In genomic region chr6:143806282-143807102, GRCh38 we compare ENCODE assay signal across 9 cellular contexts. TPM values are rescaled to one million over a fixed set of nuclear protein-coding genes. Genes with fewer than 3 reads are reported as not detected.
DNase-seq lines count a peak whose midpoint lies in the region; ATAC-seq lines count a peak whose summit lies in the region.
"Had no signal": no experiment of that assay in that cellular context is flagged by ENCODE, and none has a peak within 500 bp of the region (broad histone marks: within the 10 kb centered on the region; RNA-seq: fewer than 3 reads in every experiment).

No MANE protein-coding gene starts in this region.

- no peaks in the 10 kb centered on the region for H3K27me3 Mint-ChIP-seq in stimulated activated naive CD8-positive, alpha-beta T cell treated with anti-CD3 and anti-CD28 coated beads, Interleukin-15, amount 100 ng/mL, for 72 hours

- peaks cover 2 to 4% of the 10 kb centered on the region in 2 donors for H3K9me3 Mint-ChIP-seq in stimulated activated naive CD8-positive, alpha-beta T cell treated with anti-CD3 and anti-CD28 coated beads, Interleukin-15, amount 100 ng/mL, for 72 hours

- peak; percentile 90 for DNase-seq in activated effector memory CD4-positive, alpha-beta T cell treated with anti-CD3 and anti-CD28 coated beads, Interleukin-2, amount 50 U/mL, for 16 hours
- no peak for DNase-seq in activated effector memory CD4-positive, alpha-beta T cell treated with Interleukin-2 at 50 U/mL for 16 hours
- DNase-seq in activated T-cell treated with anti-CD3 and anti-CD28 coated beads for 48 hours (ENCODE audit: low read depth), result peak; percentile 78
- peak; percentile 63 for DNase-seq in islet precursor cell
- peak; percentile 58 to 83 for DNase-seq in stimulated activated naive CD8-positive, alpha-beta T cell treated with anti-CD3 and anti-CD28 coated beads, Interleukin-15, amount 100 ng/mL, for 72 hours
- no peak for DNase-seq in H7
- DNase-seq in NCI-H146 (lab: John Stamatoyannopoulos, UW), result no peak

- H3K4me3 Mint-ChIP-seq in stimulated activated naive CD8-positive, alpha-beta T cell treated with anti-CD3 and anti-CD28 coated beads, Interleukin-15, amount 100 ng/mL, for 72 hours, result peak overlapping the region in 1 of 2 donors; percentile 33

- H3K4me1 Mint-ChIP-seq in stimulated activated naive CD8-positive, alpha-beta T cell treated with anti-CD3 and anti-CD28 coated beads, Interleukin-15, amount 100 ng/mL, for 72 hours, result peaks cover 47% of the 10 kb centered on the region

- peak; percentile 88 for ATAC-seq in stimulated activated naive CD8-positive, alpha-beta T cell treated with anti-CD3 and anti-CD28 coated beads, Interleukin-15, amount 100 ng/mL, for 72 hours
- ATAC-seq in GM18520 (IDR thresholded peaks at IDR 0.05; ENCODE audit: unreplicated experiment), result no peak

- no peak overlapping the region for H3K4me3 ChIP-seq in H7 (ENCODE audit: insufficient read depth, low read depth, low read length)

- H3K27me3 ChIP-seq in H7 (ENCODE audit: control insufficient read depth, insufficient read depth, low read length), result no peaks in the 10 kb centered on the region

- H3K36me3 ChIP-seq in H7 (replicated peaks; ENCODE audit: control insufficient read depth, insufficient read depth, low read length), result peaks cover 1% of the 10 kb centered on the region; the same call in 1 of the 2 replicates

- peak overlapping the region; percentile 74 for H3K27ac Mint-ChIP-seq in stimulated activated naive CD8-positive, alpha-beta T cell treated with anti-CD3 and anti-CD28 coated beads, Interleukin-15, amount 100 ng/mL, for 72 hours

RNA-seq across cellular contexts. Expression of gene LTV1, which starts 36.6 kb away (rescaled TPM):
- 18.8 and 25.3 TPM in 2 replicates for total RNA-seq in H7 (2014; rRNA removed; shearing (Covaris generic))

RNA-seq across cellular contexts. Expression of gene ZC2HC1B, which starts 57.8 kb away (rescaled TPM):
- not detected in 2 replicates for total RNA-seq in H7 (2014; rRNA removed; shearing (Covaris generic))
- total RNA-seq: activated CD8-positive, alpha-beta memory T cell treated with anti-CD3 and anti-CD28 coated beads for 36 hours had no signal

Comparison
In these comparisons a context has a peak if more than half of its experiments do, and no peak if none do; other contexts are left out.
1. DNase-seq: peak in activated effector memory CD4-positive, alpha-beta T cell treated with anti-CD3 and anti-CD28 coated beads, Interleukin-2, amount 50 U/mL, for 16 hours (single experiment), activated T-cell treated with anti-CD3 and anti-CD28 coated beads for 48 hours (single experiment), islet precursor cell (single experiment) and stimulated activated naive CD8-positive, alpha-beta T cell treated with anti-CD3 and anti-CD28 coated beads, Interleukin-15, amount 100 ng/mL, for 72 hours (2 of 2); none in activated effector memory CD4-positive, alpha-beta T cell treated with Interleukin-2 at 50 U/mL for 16 hours (single experiment), H7 (single experiment) and NCI-H146 (single experiment).